8 cellular contexts compared by ENCODE assay signal in genomic region chr2:101149241-101150192, GRCh38. TPM values are rescaled to one million over a fixed set of nuclear protein-coding genes. Genes with fewer than 3 reads are reported as not detected.
DNase-seq lines count a peak whose midpoint lies in the region; ATAC-seq and TF ChIP-seq lines count a peak whose summit lies in the region.

No MANE protein-coding gene starts in this region.

- H3K36me3 ChIP-seq in CD8-positive, alpha-beta T cell (ENCODE audit: insufficient read depth, low read length): no peaks in the 10 kb centered on the region

- peaks cover 25% of the 10 kb centered on the region for H3K4me1 Mint-ChIP-seq in CD8-positive, alpha-beta T cell (ENCODE audit: low read depth)
- H3K4me1 Mint-ChIP-seq in naive B cell: peaks cover 20 to 35% (median 27%) of the 10 kb centered on the region in 3 donors

- TF ChIP-seq CTCF in CD8-positive, alpha-beta T cell (IDR thresholded peaks at IDR 0.05): no peak
- TF ChIP-seq CTCF in choroid plexus epithelial cell (conservative IDR thresholded peaks at IDR 0.05; ENCODE audit: low read depth, low read length): no peak

- no peak overlapping the region for H3K4me3 ChIP-seq in CD8-positive, alpha-beta T cell (ENCODE audit: low read depth, low read length)
- peak overlapping the region; percentile 59 for H3K4me3 ChIP-seq in choroid plexus epithelial cell (ENCODE audit: low read depth, low read length)

- CTCF ChIA-PET in CD8-positive, alpha-beta T cell (lab: Charles Lee): interaction anchor here (0.9 to 1.6 kb wide), 2 partner anchors 56 to 112 kb away, joined by 3 read pairs; no protein-coding TSS in a partner anchor

- H3K9me3 ChIP-seq in CD8-positive, alpha-beta T cell (ENCODE audit: low read length): no peaks in the 10 kb centered on the region

- H3K27ac Mint-ChIP-seq in CD8-positive, alpha-beta T cell: no peak overlapping the region
- H3K27ac Mint-ChIP-seq in naive B cell: no peak overlapping the region

- ATAC-seq in CD8-positive, alpha-beta T cell: no peak
- ATAC-seq in naive B cell (ENCODE audit: low read depth in 2 of 2): no peak
- no peak for ATAC-seq in HG03354 (IDR thresholded peaks at IDR 0.05; ENCODE audit: poor library complexity, severe bottlenecking, unreplicated experiment)
- no peak for ATAC-seq in HG02763 (IDR thresholded peaks at IDR 0.05; ENCODE audit: unreplicated experiment)

- no peak overlapping the region for H3K27ac ChIP-seq in CD8-positive, alpha-beta T cell (ENCODE audit: low read depth, low read length)

- POLR2A ChIA-PET in CD8-positive, alpha-beta T cell (lab: Charles Lee): interaction anchor here (1.0 kb wide), 1 partner anchor 587 kb away, joined by 4 read pairs; the partner anchor contains the start of gene PDCL3

- no peaks in the 10 kb centered on the region for H3K9me3 Mint-ChIP-seq in CD8-positive, alpha-beta T cell
- no peaks in the 10 kb centered on the region for H3K9me3 Mint-ChIP-seq in naive B cell

- intact Hi-C loops in CD8-positive, alpha-beta T cell (cut with DNase I, micrococcal nuclease): loop anchor here (2.0 to 10.0 kb wide), 5 partner anchors 103 to 635 kb away; partner anchors contain the start of genes CNOT11 (in 1 of the 2), MAP4K4 (in 1 of the 2) and RPL31 (in 1 of the 2)

- peaks cover 16% of the 10 kb centered on the region for H3K27me3 Mint-ChIP-seq in CD8-positive, alpha-beta T cell (ENCODE audit: low read depth)
- H3K27me3 Mint-ChIP-seq in naive B cell: peaks cover 18 to 52% (median 45%) of the 10 kb centered on the region in 3 donors

- no peaks in the 10 kb centered on the region for H3K36me3 Mint-ChIP-seq in CD8-positive, alpha-beta T cell
- no peaks in the 10 kb centered on the region for H3K36me3 Mint-ChIP-seq in naive B cell

- H3K4me1 ChIP-seq in CD8-positive, alpha-beta T cell (ENCODE audit: insufficient read depth, low read length): peaks cover 25% of the 10 kb centered on the region

- no peaks in the 10 kb centered on the region for H3K27me3 ChIP-seq in CD8-positive, alpha-beta T cell (ENCODE audit: insufficient read depth, low read length)

- H3K4me3 Mint-ChIP-seq in CD8-positive, alpha-beta T cell: peak overlapping the region; percentile 75
- H3K4me3 Mint-ChIP-seq in naive B cell: peak overlapping the region; percentile 25 to 86 (median 76)

- no peak for DNase-seq in CD8-positive, alpha-beta T cell
- DNase-seq in MV-4-11 (lab: John Stamatoyannopoulos, UW) (peak; percentile 97), choroid plexus epithelial cell (ENCODE audit: low read depth) (no peak), naive B cell (no peak), EL (no peak)
- no peak for DNase-seq in activated CD4-positive, alpha-beta T cell treated with anti-CD3 and anti-CD28 coated beads, Interleukin-2, amount 50 U/mL, for 1 hour

RNA-seq across cellular contexts. Expression of gene TBC1D8, which starts 1.7 kb away (rescaled TPM):
- 1 to 10 TPM in 1 of 2 experiments, under 1 TPM in 1; 0.47 to 1.1 TPM for total RNA-seq in CD8-positive, alpha-beta T cell
- under 1 TPM in 5 of 6 donors, not detected in 1; 0.19 to 0.72 (median 0.23) TPM for polyA plus RNA-seq in naive B cell (ENCODE audit: low read depth in 6 of 6)
